ENCODE assay signal across 25 cellular contexts in genomic region chr4:125191252-125191651, GRCh38.
DNase-seq lines count a peak whose midpoint lies in the region; ATAC-seq, FAIRE-seq and TF ChIP-seq lines count a peak whose summit lies in the region.
"Had no signal": no experiment of that assay in that cellular context is flagged by ENCODE, and none has a peak within 500 bp of the region (broad histone marks: within the 10 kb centered on the region; RNA-seq: fewer than 3 reads in every experiment).

No MANE protein-coding gene starts in this region.

- no peaks in the 10 kb centered on the region for H3K79me2 ChIP-seq in mammary epithelial cell (ENCODE audit: insufficient read depth, low read length)
- H3K79me2 ChIP-seq in H9 (ENCODE audit: insufficient read depth, low read length) = no peaks in the 10 kb centered on the region

- H3K9me3 ChIP-seq in mammary epithelial cell (replicated peaks; ENCODE audit: insufficient read depth, low read length) (peaks cover 5% of the 10 kb centered on the region), H9 (ENCODE audit: control insufficient read depth, low read depth, low read length) (no peaks in the 10 kb centered on the region)
- H3K9me3 ChIP-seq: BE2C, Caco-2 had no signal

- H2BK15ac ChIP-seq in H9 (ENCODE audit: low read depth, low read length) = no peak overlapping the region

- H3K9ac ChIP-seq in mammary epithelial cell (ENCODE audit: insufficient read depth, low read length) (no peak overlapping the region), H9 (ENCODE audit: extremely low read depth, insufficient read length, low read length) (no peak overlapping the region)

- no peak overlapping the region for H2BK5ac ChIP-seq in H9 (ENCODE audit: insufficient read length, low read length)

- H3K9me3 Mint-ChIP-seq in WTC11 (peaks cover 21% of the 10 kb centered on the region), H9 (peaks cover 0 to 2% of the 10 kb centered on the region in 2 experiments; a peak in 2 of 5 replicates)
- H3K9me3 Mint-ChIP-seq: activated naive CD8-positive, alpha-beta T cell treated with anti-CD3 and anti-CD28 coated beads for 36 hours; activated T-helper 2 cell treated with anti-CD3 and anti-CD28 coated beads, Interferon-gamma antibody, Interleukin-2, Interleukin-4, amounts not matched to agents 10 μg/mL and 5 μg/mL and 100 μg/mL, durations not matched to agents 14 hours and 24 hours and 36 hours had no signal

- H3K4me1 ChIP-seq in mammary epithelial cell (ENCODE audit: insufficient read depth, low read length) = peaks cover 17% of the 10 kb centered on the region
- peaks cover 9% of the 10 kb centered on the region for H3K4me1 ChIP-seq in foreskin keratinocyte
- H3K4me1 ChIP-seq in H9 (ENCODE audit: insufficient read depth, low read length) = no peaks in the 10 kb centered on the region
- H3K4me1 ChIP-seq: BE2C, Caco-2 had no signal

- H2BK20ac ChIP-seq in H9 (ENCODE audit: low read depth, low read length, poor library complexity, severe bottlenecking) = no peak overlapping the region

- no peaks in the 10 kb centered on the region for H3K4me1 Mint-ChIP-seq in WTC11
- H3K4me1 Mint-ChIP-seq in H9 = no peaks in the 10 kb centered on the region
- H3K4me1 Mint-ChIP-seq: activated naive CD8-positive, alpha-beta T cell treated with anti-CD3 and anti-CD28 coated beads for 36 hours; T-helper 17 cell had no signal

- no peak overlapping the region for H3K4me2 ChIP-seq in mammary epithelial cell (ENCODE audit: insufficient read depth, low read depth, low read length)
- H3K4me2 ChIP-seq in H9 (ENCODE audit: insufficient read depth, insufficient read length, low read length) = no peak overlapping the region
- H3K4me2 ChIP-seq: smooth muscle cell had no signal

- no peak overlapping the region for H2BK12ac ChIP-seq in H9 (ENCODE audit: insufficient read length, low read depth, low read length)

- H3K27me3 ChIP-seq in mammary epithelial cell (ENCODE audit: insufficient read depth, low read length) (no peaks in the 10 kb centered on the region), foreskin keratinocyte (no peaks in the 10 kb centered on the region), H9 (ENCODE audit: insufficient read depth, low read length) (no peaks in the 10 kb centered on the region)
- H3K27me3 ChIP-seq: BE2C, dorsolateral prefrontal cortex, tibial nerve had no signal

- POLR2A ChIA-PET in WTC11 (lab: Charles Lee) = no interaction called here

- no peak overlapping the region for H3K14ac ChIP-seq in H9 (ENCODE audit: insufficient read depth, low read length)

- DNase-seq in AG20443 (ENCODE audit: low spot score) (peak; percentile 50), M059J (ENCODE audit: low read depth) (peak; percentile 60), mammary epithelial cell (peak; percentile 60), foreskin keratinocyte (peak in 1 of 2 donors; percentile 52), HTR-8/SVneo (ENCODE audit: insufficient read length, low spot score) (no peak), WTC11 (ENCODE audit: low spot score) (no peak), H9 (no peak), anterior cingulate cortex (lab: John Stamatoyannopoulos, UW) (no peak)
- DNase-seq: activated CD4-positive, alpha-beta T cell treated with anti-CD3 and anti-CD28 coated beads, Interleukin-2, amount 50 U/mL, for 1 hour; activated CD8-positive, alpha-beta memory T cell treated with anti-CD3 and anti-CD28 coated beads, Interleukin-2, amount 50 U/mL, for 4 hours; activated naive CD8-positive, alpha-beta T cell treated with anti-CD3 and anti-CD28 coated beads for 36 hours; BE2C; Caco-2; dorsolateral prefrontal cortex; left ventricle myocardium superior; NCI-H1436; NCI-H774; OCI-M1; stimulated activated CD4-positive, alpha-beta T cell treated with anti-CD3 and anti-CD28 coated beads, Interleukin-2, amount 100 ng/mL, for 48 hours; stimulated activated naive CD8-positive, alpha-beta T cell treated with anti-CD3 and anti-CD28 coated beads, Interleukin-15, Interleukin-2, amounts not matched to agents 100 U/mL and 50 U/mL, for 24 hours had no signal

- CTCF ChIA-PET in mammary epithelial cell (lab: Charles Lee; ENCODE audit: low non-redundant PET) = no interaction called here
- CTCF ChIA-PET in WTC11 (lab: Charles Lee) = no interaction called here

- no peak overlapping the region for H3T11ph ChIP-seq in H9 (ENCODE audit: low read length)

- H3K23ac ChIP-seq in H9 (ENCODE audit: insufficient read length, low read depth, low read length) = no peak overlapping the region

- no peaks in the 10 kb centered on the region for H4K20me1 ChIP-seq in mammary epithelial cell (ENCODE audit: insufficient read depth, low read length)
- no peaks in the 10 kb centered on the region for H4K20me1 ChIP-seq in H9 (ENCODE audit: control insufficient read depth, insufficient read depth, insufficient read length)

- H3K4me3 Mint-ChIP-seq in WTC11 = no peak overlapping the region
- H3K4me3 Mint-ChIP-seq in H9 = no peak overlapping the region
- H3K4me3 Mint-ChIP-seq: activated naive CD8-positive, alpha-beta T cell treated with anti-CD3 and anti-CD28 coated beads for 36 hours; T-helper 17 cell had no signal

- H3K27ac Mint-ChIP-seq in WTC11 (no peak overlapping the region), H9 (no peak overlapping the region)
- H3K27ac Mint-ChIP-seq: activated naive CD8-positive, alpha-beta T cell treated with anti-CD3 and anti-CD28 coated beads for 36 hours; activated T-helper 2 cell treated with anti-CD3 and anti-CD28 coated beads, Interferon-gamma antibody, Interleukin-2, Interleukin-4, amounts not matched to agents 10 μg/mL and 5 μg/mL and 100 μg/mL, durations not matched to agents 14 hours and 24 hours and 36 hours; T-helper 17 cell had no signal

- H4K5ac ChIP-seq in H9 (ENCODE audit: insufficient read length, low read depth, low read length) = no peak overlapping the region

- H4K8ac ChIP-seq in H9 (replicated peaks; ENCODE audit: insufficient read length, low read depth, low read length) = no peak overlapping the region

- no peak overlapping the region for H3K4me3 ChIP-seq in mammary epithelial cell (replicated peaks in 1 of 3; ENCODE audit: insufficient read depth in 1 of 3, low read depth in 2 of 3, low read length in 3 of 3)
- H3K4me3 ChIP-seq: dorsolateral prefrontal cortex, smooth muscle cell, tibial nerve had no signal

- no peaks in the 10 kb centered on the region for H3K79me1 ChIP-seq in H9 (ENCODE audit: insufficient read depth, low read depth, low read length, poor library complexity, severe bottlenecking)

- no peak overlapping the region for H3K4ac ChIP-seq in H9 (ENCODE audit: low read depth, low read length)

- ATAC-seq in foreskin keratinocyte (peak; percentile 46), WTC11 (no peak)
- ATAC-seq: HCT116; left ventricle myocardium superior; stimulated activated naive CD8-positive, alpha-beta T cell treated with anti-CD3 and anti-CD28 coated beads, Interleukin-15, Interleukin-2, amounts not matched to agents 100 U/mL and 50 U/mL, for 24 hours; T-helper 17 cell had no signal

- 88% methylated on average over 4 of the region's 4 CpGs for WGBS in mammary epithelial cell (ENCODE audit: low coverage, missing lambda C conversion rate)
- WGBS in H9 (ENCODE audit: extremely low coverage, insufficient read length, low lambda C conversion rate) = no CpG with 5 or more reads among the region's 4 CpGs

- no peak overlapping the region for H4K91ac ChIP-seq in H9 (ENCODE audit: insufficient read length, low read depth, low read length)

- H3K27me3 Mint-ChIP-seq in WTC11 (ENCODE audit: low read depth) (no peaks in the 10 kb centered on the region), H9 (ENCODE audit: low read depth) (no peaks in the 10 kb centered on the region)
- H3K27me3 Mint-ChIP-seq: activated naive CD8-positive, alpha-beta T cell treated with anti-CD3 and anti-CD28 coated beads for 36 hours; T-helper 17 cell had no signal

- no peak overlapping the region for H3K18ac ChIP-seq in H9 (ENCODE audit: insufficient read length, low read depth, low read length)

- no peak overlapping the region for H2BK120ac ChIP-seq in H9 (ENCODE audit: low read depth, low read length, poor library complexity, severe bottlenecking)

- no peaks in the 10 kb centered on the region for H3K36me3 ChIP-seq in mammary epithelial cell (ENCODE audit: insufficient read depth, low read length)
- H3K36me3 ChIP-seq: BE2C, tibial nerve had no signal

- no peak for FAIRE-seq in HTR-8/SVneo (lab: Jason Lieb, UNC)

- dilution Hi-C loops in mammary epithelial cell (cut with HindIII; ENCODE audit: low sequenced_read_pairs) = no loop called here

- H2AK5ac ChIP-seq in H9 (ENCODE audit: insufficient read length, low read length) = no peak overlapping the region

- H3K36me3 Mint-ChIP-seq in WTC11 (peaks cover 3% of the 10 kb centered on the region; the same call in 1 of the 2 replicates), H9 (ENCODE audit: insufficient read depth in 1 of 3, low read depth in 3 of 3) (peaks cover 0 to 2% (median 0%) of the 10 kb centered on the region in 3 experiments; a peak in 2 of 7 replicates)
- H3K36me3 Mint-ChIP-seq: activated naive CD8-positive, alpha-beta T cell treated with anti-CD3 and anti-CD28 coated beads for 36 hours had no signal

- no peaks in the 10 kb centered on the region for H3K23me2 ChIP-seq in H9 (ENCODE audit: insufficient read length, low read depth, low read length, poor library complexity, severe bottlenecking)

- no peak overlapping the region for H3K56ac ChIP-seq in H9 (ENCODE audit: insufficient read length, low read depth, low read length)

- no peak overlapping the region for H3K27ac ChIP-seq in mammary epithelial cell (ENCODE audit: insufficient read depth, low read depth, low read length)
- no peak overlapping the region for H3K27ac ChIP-seq in foreskin keratinocyte
- no peak overlapping the region for H3K27ac ChIP-seq in H9 (ENCODE audit: insufficient read length, low read depth, low read length)
- H3K27ac ChIP-seq: dorsolateral prefrontal cortex, tibial nerve had no signal

- H2AFZ ChIP-seq in mammary epithelial cell (ENCODE audit: low read depth, low read length) (no peak overlapping the region), H9 (ENCODE audit: low read length) (no peak overlapping the region)

- intact Hi-C loops in mammary epithelial cell (cut with micrococcal nuclease) = no loop called here

- BruUV-seq in mammary epithelial cell (replicated peaks; lab: Mats Ljungman, UMichigan) = no TSS peak

- TF ChIP-seq CTCF in mammary epithelial cell (conservative IDR thresholded peaks at IDR 0.05 in 1 of 2, IDR thresholded peaks at IDR 0.05 in 1 of 2; ENCODE audit: extremely low read depth in 1 of 2, insufficient read depth in 1 of 2, low read depth in 1 of 2, low read length in 2 of 2) (no peak), foreskin keratinocyte (conservative IDR thresholded peaks at IDR 0.05) (no peak), WTC11 (IDR thresholded peaks at IDR 0.05) (no peak), H9 (conservative IDR thresholded peaks at IDR 0.05) (no peak)

- in situ Hi-C loops in mammary epithelial cell (cut with MboI; ENCODE audit: low sequenced_read_pairs in 2 of 2) = no loop called here

TF ChIP-seq in WTC11, 78 proteins besides CTCF, POLR2A, EP300 and RAD21 (continues in another document):
- TF ChIP-seq NFATC4 (CRISPR knock-in tag; IDR thresholded peaks at IDR 0.05) = no peak
- no peak for TF ChIP-seq TEAD1 (CRISPR knock-in tag; IDR thresholded peaks at IDR 0.05)
- TF ChIP-seq ZNF138 (CRISPR knock-in tag; conservative IDR thresholded peaks at IDR 0.05) = no peak
- no peak for TF ChIP-seq GABPB1 (CRISPR knock-in tag; IDR thresholded peaks at IDR 0.05)
- no peak for TF ChIP-seq ATF1 (CRISPR knock-in tag; IDR thresholded peaks at IDR 0.05)
- TF ChIP-seq EMX1 (CRISPR knock-in tag; IDR thresholded peaks at IDR 0.05) = no peak

Comparison
In these comparisons a context has a peak if more than half of its experiments do, and no peak if none do; other contexts are left out.
1. DNase-seq: peak in AG20443 (single experiment), M059J (single experiment) and mammary epithelial cell (single experiment); none in HTR-8/SVneo (single experiment), WTC11 (single experiment), H9 (single experiment) and anterior cingulate cortex (0 of 58).